ENCODE assay signal across 19 cellular contexts in genomic region chr4:20287246-20287645, GRCh38. TPM values are rescaled to one million over a fixed set of nuclear protein-coding genes. Genes with fewer than 3 reads are reported as not detected.
DNase-seq lines count a peak whose midpoint lies in the region; ATAC-seq, FAIRE-seq and TF ChIP-seq lines count a peak whose summit lies in the region.
"Had no signal": no experiment of that assay in that cellular context is flagged by ENCODE, and none has a peak within 500 bp of the region (broad histone marks: within the 10 kb centered on the region; RNA-seq: fewer than 3 reads in every experiment).

No MANE protein-coding gene starts in this region.

- no peak overlapping the region for H2BK15ac ChIP-seq in mesendoderm (replicated peaks; ENCODE audit: low read depth)

- no peak for TF ChIP-seq CTCF in endothelial cell of umbilical vein (IDR thresholded peaks at IDR 0.05; ENCODE audit: extremely low read depth in 1 of 2, insufficient read depth in 1 of 2, low read depth in 1 of 2, low read length in 2 of 2)

- H2AK5ac ChIP-seq in mesendoderm (ENCODE audit: low read length): no peak overlapping the region

- POLR2A ChIA-PET in endothelial cell of umbilical vein (lab: Charles Lee): no interaction called here

- DNase-seq in ELR (ENCODE audit: low read depth) (peak; percentile 25), NCI-H226 (peak; percentile 32), endothelial cell of umbilical vein (ENCODE audit: low read depth, low spot score) (peak; percentile 58), mesendoderm (no peak), Karpas-422 (no peak), DMS 273 treated with DMSO at 0.1 percent for 48 hours (lab: John Stamatoyannopoulos, UW) (no peak)
- DNase-seq: Calu3; CD8-positive, alpha-beta T cell; H7; NCI-H1105; NCI-H1694; NCI-H2081 treated with DMSO at 0.1 percent for 48 hours; NK-92 treated with Interleukin-12 subunit alpha and Interleukin-12 subunit beta, amount 100 ng/mL, for 24 hours; SHP77 had no signal

- H3K23ac ChIP-seq in mesendoderm (ENCODE audit: low read length): no peak overlapping the region

- H3K9ac ChIP-seq in endothelial cell of umbilical vein (replicated peaks; ENCODE audit: extremely low read depth, insufficient read depth, low read length) (peak overlapping the region; percentile 48), mesendoderm (ENCODE audit: low read length) (no peak overlapping the region), Karpas-422 (ENCODE audit: low read length) (no peak overlapping the region)
- H3K9ac ChIP-seq: BLaER1 treated with 17β-estradiol and CSF1 and Interleukin-3, amounts not matched to agents 10 nM and 100 nM had no signal

- no peak overlapping the region for H4K5ac ChIP-seq in mesendoderm (ENCODE audit: low read length)

- H4K20me1 ChIP-seq in endothelial cell of umbilical vein (replicated peaks; ENCODE audit: control insufficient read depth, extremely low read depth, insufficient read depth, low read length) (no peaks in the 10 kb centered on the region), Karpas-422 (ENCODE audit: insufficient read depth, low read depth, low read length) (no peaks in the 10 kb centered on the region)
- H4K20me1 ChIP-seq: BLaER1 treated with 17β-estradiol and CSF1 and Interleukin-3, amounts not matched to agents 10 nM and 100 nM had no signal

- H3K18ac ChIP-seq in mesendoderm (ENCODE audit: low read length): peak overlapping the region; percentile 42

- no peaks in the 10 kb centered on the region for H3K27me3 ChIP-seq in endothelial cell of umbilical vein (ENCODE audit: control insufficient read depth in 2 of 2, insufficient read depth in 2 of 2, low read length in 2 of 2)
- H3K27me3 ChIP-seq in mesendoderm (ENCODE audit: insufficient read depth, low read length, poor library complexity): no peaks in the 10 kb centered on the region
- H3K27me3 ChIP-seq in Karpas-422 (ENCODE audit: low read length): no peaks in the 10 kb centered on the region; the same call in 1 of the 2 replicates
- H3K27me3 ChIP-seq: BLaER1 treated with 17β-estradiol and CSF1 and Interleukin-3, amounts not matched to agents 10 nM and 100 nM had no signal

- no peak overlapping the region for H2BK5ac ChIP-seq in mesendoderm (ENCODE audit: low read length)

- peak overlapping the region; percentile 89 for H3K27ac ChIP-seq in endothelial cell of umbilical vein (ENCODE audit: insufficient read depth, low read depth, low read length)
- no peak overlapping the region for H3K27ac ChIP-seq in mesendoderm (ENCODE audit: low read depth, low read length)
- no peak overlapping the region for H3K27ac ChIP-seq in Karpas-422 (ENCODE audit: low read length)
- H3K27ac ChIP-seq: A549; BLaER1 treated with 17β-estradiol and CSF1 and Interleukin-3, amounts not matched to agents 10 nM and 100 nM had no signal

- H2AFZ ChIP-seq in endothelial cell of umbilical vein (ENCODE audit: low read depth, low read length): peak overlapping the region; percentile 85
- no peak overlapping the region for H2AFZ ChIP-seq in Karpas-422 (ENCODE audit: low read length)

- CTCF ChIA-PET in endothelial cell of umbilical vein (lab: Charles Lee): interaction anchor here (0.9 to 1.4 kb wide), 4 partner anchors 17 to 39 kb away, joined by 3 to 4 read pairs (median 3); no protein-coding TSS in a partner anchor

- no CpG with 5 or more reads among the region's 2 CpGs for WGBS in mesendoderm (ENCODE audit: extremely low coverage, insufficient coverage, low lambda C conversion rate)

- H3K4me1 ChIP-seq in endothelial cell of umbilical vein (ENCODE audit: control insufficient read depth, extremely low read depth, insufficient read depth, low read length) (peaks cover 33% of the 10 kb centered on the region), mesendoderm (ENCODE audit: control insufficient read depth, low read depth, low read length) (peaks cover 5% of the 10 kb centered on the region), Karpas-422 (ENCODE audit: low read length) (no peaks in the 10 kb centered on the region)
- H3K4me1 ChIP-seq: A549; BLaER1 treated with 17β-estradiol and CSF1 and Interleukin-3, amounts not matched to agents 10 nM and 100 nM had no signal

- no peaks in the 10 kb centered on the region for H3K36me3 ChIP-seq in endothelial cell of umbilical vein (ENCODE audit: control insufficient read depth in 2 of 2, extremely low read depth in 1 of 2, insufficient read depth in 2 of 2, low read length in 2 of 2)
- H3K36me3 ChIP-seq in mesendoderm (ENCODE audit: control insufficient read depth, insufficient read depth, low read length): no peaks in the 10 kb centered on the region
- H3K36me3 ChIP-seq in Karpas-422 (ENCODE audit: insufficient read depth, low read length): no peaks in the 10 kb centered on the region
- H3K36me3 ChIP-seq: BLaER1 treated with 17β-estradiol and CSF1 and Interleukin-3, amounts not matched to agents 10 nM and 100 nM had no signal

- H3K79me2 ChIP-seq in endothelial cell of umbilical vein (ENCODE audit: control insufficient read depth, insufficient read depth, low read length) (no peaks in the 10 kb centered on the region), mesendoderm (ENCODE audit: control insufficient read depth, insufficient read depth, low read length) (no peaks in the 10 kb centered on the region), Karpas-422 (ENCODE audit: low read length) (no peaks in the 10 kb centered on the region)

- H3K56ac ChIP-seq in mesendoderm (ENCODE audit: low read length): peak overlapping the region; percentile 19

- no TSS peak for BruUV-seq in endothelial cell of umbilical vein (replicated peaks; lab: Mats Ljungman, UMichigan)

- H3K4me3 ChIP-seq in endothelial cell of umbilical vein (replicated peaks in 1 of 3; ENCODE audit: insufficient read depth in 1 of 3, low read depth in 1 of 3, low read length in 3 of 3): peak overlapping the region in 1 of 3 experiments; percentile 15
- no peak overlapping the region for H3K4me3 ChIP-seq in mesendoderm (ENCODE audit: low read length)
- no peak overlapping the region for H3K4me3 ChIP-seq in Karpas-422 (ENCODE audit: low read length)
- H3K4me3 ChIP-seq: A549; BLaER1 treated with 17β-estradiol and CSF1 and Interleukin-3, amounts not matched to agents 10 nM and 100 nM had no signal

- H3K9me1 ChIP-seq in endothelial cell of umbilical vein (replicated peaks; ENCODE audit: control insufficient read depth, extremely low read depth, insufficient read depth, low read length): no peaks in the 10 kb centered on the region

- H3K4me2 ChIP-seq in endothelial cell of umbilical vein (ENCODE audit: insufficient read depth, low read length) (peak overlapping the region; percentile 87), mesendoderm (ENCODE audit: low read length) (no peak overlapping the region), Karpas-422 (ENCODE audit: low read depth, low read length, poor library complexity, severe bottlenecking) (no peak overlapping the region)
- H3K4me2 ChIP-seq: A549; BLaER1 treated with 17β-estradiol and CSF1 and Interleukin-3, amounts not matched to agents 10 nM and 100 nM had no signal

- intact Hi-C loops in endothelial cell of umbilical vein (cut with micrococcal nuclease): no loop called here

- FAIRE-seq in endothelial cell of umbilical vein (lab: Jason Lieb, UNC): peak; percentile 62
- FAIRE-seq: A549, GM12892 had no signal

- no peak for ATAC-seq in GM18502 (IDR thresholded peaks at IDR 0.05; ENCODE audit: poor library complexity, unreplicated experiment)
- ATAC-seq: A549; CD8-positive, alpha-beta T cell had no signal

- H3K9me2 ChIP-seq in Karpas-422 (replicated peaks; ENCODE audit: insufficient read depth, low read length): no peaks in the 10 kb centered on the region

- dilution Hi-C loops in endothelial cell of umbilical vein (cut with MboI; ENCODE audit: extremely low pct_ligation_motif_present, low sequenced_read_pairs): no loop called here

- H3K4ac ChIP-seq in mesendoderm (ENCODE audit: low read depth, low read length): no peak overlapping the region

- no peak for TF ChIP-seq POLR2A in endothelial cell of umbilical vein (IDR thresholded peaks at IDR 0.05; ENCODE audit: low read depth, low read length)

- no peak overlapping the region for H2BK120ac ChIP-seq in mesendoderm (ENCODE audit: low read depth, low read length)

- H4K8ac ChIP-seq in mesendoderm (ENCODE audit: low read depth, low read length): no peak overlapping the region

- no peaks in the 10 kb centered on the region for H3K9me3 ChIP-seq in endothelial cell of umbilical vein (replicated peaks; ENCODE audit: control insufficient read depth, insufficient read depth, low read length)
- no peaks in the 10 kb centered on the region for H3K9me3 ChIP-seq in Karpas-422 (ENCODE audit: low read length)
- H3K9me3 ChIP-seq: A549; BLaER1 treated with 17β-estradiol and CSF1 and Interleukin-3, amounts not matched to agents 10 nM and 100 nM had no signal

- H3K79me1 ChIP-seq in mesendoderm (ENCODE audit: low read length): peaks cover 1% of the 10 kb centered on the region

TF ChIP-seq in endothelial cell of umbilical vein, 7 proteins besides CTCF, POLR2A, EP300 and RAD21:
- TF ChIP-seq JUN (IDR thresholded peaks at IDR 0.05; ENCODE audit: borderline replicate concordance, insufficient read depth, insufficient read length, low read depth) (no peak), MYC (IDR thresholded peaks at IDR 0.05; ENCODE audit: low read depth, low read length) (no peak), FOS (IDR thresholded peaks at IDR 0.05; ENCODE audit: borderline replicate concordance, insufficient read depth, low read length) (peak; percentile 19)

RNA-seq across cellular contexts. Expression of gene SLIT2, which starts 35.5 kb away (rescaled TPM):
- total RNA-seq in endothelial cell of umbilical vein: 22.2 and 28.2 TPM in 2 replicates
- 7.7 and 9.3 TPM in 2 replicates for polyA plus RNA-seq in endothelial cell of umbilical vein
- polyA plus RNA-seq in endothelial cell of umbilical vein (2011; cell fraction: cytosol; rRNA removed): 9.7 and 11.0 TPM in 2 replicates
- 17.3 and 23.1 TPM in 2 replicates for polyA plus RNA-seq in endothelial cell of umbilical vein (2011; cell fraction: nucleus; rRNA removed)
- polyA plus RNA-seq in endothelial cell of umbilical vein (2012): 23.4 and 30.0 TPM in 2 replicates
- polyA minus RNA-seq in endothelial cell of umbilical vein: 30.9 and 37.5 TPM in 2 replicates
- 1.6 TPM for polyA minus RNA-seq in endothelial cell of umbilical vein (2011; cell fraction: cytosol; rRNA and poly(A)+ RNA removed)
- 66.6 and 75.1 TPM in 2 replicates for polyA minus RNA-seq in endothelial cell of umbilical vein (2011; cell fraction: nucleus; rRNA and poly(A)+ RNA removed)
- 23.4 TPM for polyA plus RNA-seq in mesendoderm (2013, experiment 1 of 2)
- polyA plus RNA-seq in mesendoderm (2013, experiment 2 of 2): 23.2 TPM
- total RNA-seq in Karpas-422 (2014; rRNA removed; shearing (Covaris generic); ENCODE audit: low replicate concordance): not detected in 2 replicates
- total RNA-seq: CD8-positive, alpha-beta T cell; NCI-H460 had no signal
- polyA plus RNA-seq: A549 had no signal

Comparison
In these comparisons a context has a peak if more than half of its experiments do, and no peak if none do; other contexts are left out.
1. DNase-seq: peak in ELR (single experiment), NCI-H226 (single experiment) and endothelial cell of umbilical vein (single experiment); none in mesendoderm (single experiment), Karpas-422 (single experiment) and DMS 273 treated with DMSO at 0.1 percent for 48 hours (single experiment).
2. RNA of gene SLIT2, which starts 35.5 kb away (total RNA-seq): 22.2 to 28.2 TPM in endothelial cell of umbilical vein; not detected in Karpas-422; every median in the first group is over 10 times any median in the second.